Comparison of ENCODE assay signal across 10 cellular contexts in genomic region chr19:6588508-6589345, GRCh38. TPM values are rescaled to one million over a fixed set of nuclear protein-coding genes. Genes with fewer than 3 reads are reported as not detected.
DNase-seq lines count a peak whose midpoint lies in the region; ATAC-seq and TF ChIP-seq lines count a peak whose summit lies in the region.
"Had no signal": no experiment of that assay in that cellular context is flagged by ENCODE, and none has a peak within 500 bp of the region (broad histone marks: within the 10 kb centered on the region; RNA-seq: fewer than 3 reads in every experiment).

No MANE protein-coding gene starts in this region.

- POLR2A ChIA-PET in OCI-LY7 (lab: Charles Lee) = interaction anchor here (0.7 to 3.2 kb wide), 6 partner anchors 14 to 71 kb away, joined by 3 to 11 read pairs (median 6); no protein-coding TSS in a partner anchor

- peak overlapping the region; percentile 82 for H3K27ac ChIP-seq in OCI-LY7 (ENCODE audit: low read depth, low read length, poor library complexity, severe bottlenecking)
- H3K27ac ChIP-seq: coronary artery had no signal

- BruUV-seq in OCI-LY7 (replicated peaks; lab: Mats Ljungman, UMichigan) = no TSS peak

- H4K20me1 ChIP-seq in OCI-LY7 (ENCODE audit: insufficient read depth, low read length) = no peaks in the 10 kb centered on the region

- H3K9me3 Mint-ChIP-seq in dendritic cell treated with granulocyte-macrophage colony-stimulating factor and Interleukin-4, amounts not matched to agents 40 ng/mL and 50 ng/mL, for 4 days = no peaks in the 10 kb centered on the region
- no peaks in the 10 kb centered on the region for H3K9me3 Mint-ChIP-seq in stimulated activated naive CD8-positive, alpha-beta T cell treated with anti-CD3 and anti-CD28 coated beads, Interleukin-15, amount 100 ng/mL, for 72 hours

- peak overlapping the region; percentile 25 for H3K27ac Mint-ChIP-seq in dendritic cell treated with granulocyte-macrophage colony-stimulating factor and Interleukin-4, amounts not matched to agents 40 ng/mL and 50 ng/mL, for 4 days
- no peak overlapping the region for H3K27ac Mint-ChIP-seq in stimulated activated naive CD8-positive, alpha-beta T cell treated with anti-CD3 and anti-CD28 coated beads, Interleukin-15, amount 100 ng/mL, for 72 hours

- no peak for TF ChIP-seq CTCF in OCI-LY7 (conservative IDR thresholded peaks at IDR 0.05; ENCODE audit: low read length)

- no peak for ATAC-seq in stimulated activated naive CD8-positive, alpha-beta T cell treated with anti-CD3 and anti-CD28 coated beads, Interleukin-15, amount 100 ng/mL, for 72 hours
- ATAC-seq in HG02973 (IDR thresholded peaks at IDR 0.05; ENCODE audit: unreplicated experiment) (no peak), HG02678 (IDR thresholded peaks at IDR 0.05; ENCODE audit: unreplicated experiment) (no peak)

- CTCF ChIA-PET in OCI-LY7 (lab: Charles Lee; ENCODE audit: unreplicated experiment) = no interaction called here

- peaks cover 85% of the 10 kb centered on the region for H3K27me3 Mint-ChIP-seq in dendritic cell treated with granulocyte-macrophage colony-stimulating factor and Interleukin-4, amounts not matched to agents 40 ng/mL and 50 ng/mL, for 4 days
- peaks cover 53% of the 10 kb centered on the region for H3K27me3 Mint-ChIP-seq in stimulated activated naive CD8-positive, alpha-beta T cell treated with anti-CD3 and anti-CD28 coated beads, Interleukin-15, amount 100 ng/mL, for 72 hours

- intact Hi-C loops in OCI-LY7 (cut with micrococcal nuclease; ENCODE audit: unreplicated experiment) = no loop called here
- intact Hi-C loops in dendritic cell treated with granulocyte-macrophage colony-stimulating factor and Interleukin-4, amounts not matched to agents 40 ng/mL and 50 ng/mL, for 4 days (cut with micrococcal nuclease) = loop anchor here (10.0 kb wide), 1 partner anchor 54 kb away; the partner anchor contains the start of gene TNFSF9

- H3K79me2 ChIP-seq in OCI-LY7 (ENCODE audit: insufficient read depth, low read depth, low read length) = peaks cover 49% of the 10 kb centered on the region; the same call in 1 of the 2 replicates

- peak; percentile 40 for DNase-seq in stimulated activated CD4-positive, alpha-beta T cell treated with anti-CD3 and anti-CD28 coated beads, Interleukin-15, amount 100 ng/mL, for 24 hours
- no peak for DNase-seq in stimulated activated CD4-positive, alpha-beta T cell treated with anti-CD3 and anti-CD28 coated beads, Interleukin-1b, Interleukin-23, amount 100 ng/mL, for 48 hours
- DNase-seq in OCI-LY7 (ENCODE audit: low spot score) (peak; percentile 81), glomerular visceral epithelial cell (ENCODE audit: extremely low spot score) (no peak)
- no peak for DNase-seq in stimulated activated naive CD8-positive, alpha-beta T cell treated with anti-CD3 and anti-CD28 coated beads, Interleukin-15, amount 100 ng/mL, for 72 hours

- H3K4me3 Mint-ChIP-seq in dendritic cell treated with granulocyte-macrophage colony-stimulating factor and Interleukin-4, amounts not matched to agents 40 ng/mL and 50 ng/mL, for 4 days = peak overlapping the region; percentile 18
- peak overlapping the region; percentile 85 to 96 for H3K4me3 Mint-ChIP-seq in stimulated activated naive CD8-positive, alpha-beta T cell treated with anti-CD3 and anti-CD28 coated beads, Interleukin-15, amount 100 ng/mL, for 72 hours

- H3K36me3 Mint-ChIP-seq in dendritic cell treated with granulocyte-macrophage colony-stimulating factor and Interleukin-4, amounts not matched to agents 40 ng/mL and 50 ng/mL, for 4 days (ENCODE audit: low read depth) = no peaks in the 10 kb centered on the region

- H3K36me3 ChIP-seq in OCI-LY7 (ENCODE audit: insufficient read depth, low read length) = peaks cover 39% of the 10 kb centered on the region

- H3K4me2 ChIP-seq in OCI-LY7 (ENCODE audit: low read length) = peak overlapping the region; percentile 81

- no peaks in the 10 kb centered on the region for H3K9me2 ChIP-seq in OCI-LY7 (ENCODE audit: insufficient read depth, low read length)

- H3K4me1 Mint-ChIP-seq in dendritic cell treated with granulocyte-macrophage colony-stimulating factor and Interleukin-4, amounts not matched to agents 40 ng/mL and 50 ng/mL, for 4 days (ENCODE audit: low read depth) = peaks cover 61% of the 10 kb centered on the region
- peaks cover 71% of the 10 kb centered on the region for H3K4me1 Mint-ChIP-seq in stimulated activated naive CD8-positive, alpha-beta T cell treated with anti-CD3 and anti-CD28 coated beads, Interleukin-15, amount 100 ng/mL, for 72 hours

- peaks cover 54% of the 10 kb centered on the region for H3K4me1 ChIP-seq in OCI-LY7 (ENCODE audit: insufficient read depth, low read length, poor library complexity, severe bottlenecking)

- H2AFZ ChIP-seq in OCI-LY7 (ENCODE audit: low read length) = no peak overlapping the region

- peak overlapping the region; percentile 76 for H3K4me3 ChIP-seq in OCI-LY7 (ENCODE audit: low read depth, low read length, poor library complexity, severe bottlenecking)
- H3K4me3 ChIP-seq: coronary artery had no signal

- H3K9me3 ChIP-seq in OCI-LY7 (ENCODE audit: low read length) = no peaks in the 10 kb centered on the region

RNA-seq across cellular contexts. Expression of gene CD70, which starts 2.2 kb away (rescaled TPM):
- 111 and 165 TPM in 2 replicates for total RNA-seq in OCI-LY7 (2014; rRNA removed; shearing (Covaris generic))
- total RNA-seq in OCI-LY7 (2022) = 80.5 and 88.2 TPM in 2 replicates
- total RNA-seq: omental fat pad had no signal

RNA-seq across cellular contexts. Expression of gene TNFSF9, which starts 57.9 kb away (rescaled TPM):
- total RNA-seq in OCI-LY7 (2014; rRNA removed; shearing (Covaris generic)) = 18.1 and 22.3 TPM in 2 replicates
- 16.1 and 20.9 TPM in 2 replicates for total RNA-seq in OCI-LY7 (2022)

Comparison
In these comparisons a context has a peak if more than half of its experiments do, and no peak if none do; other contexts are left out.
1. DNase-seq: peak in stimulated activated CD4-positive, alpha-beta T cell treated with anti-CD3 and anti-CD28 coated beads, Interleukin-15, amount 100 ng/mL, for 24 hours (single experiment) and OCI-LY7 (single experiment); none in stimulated activated CD4-positive, alpha-beta T cell treated with anti-CD3 and anti-CD28 coated beads, Interleukin-1b, Interleukin-23, amount 100 ng/mL, for 48 hours (single experiment), stimulated activated naive CD8-positive, alpha-beta T cell treated with anti-CD3 and anti-CD28 coated beads, Interleukin-15, amount 100 ng/mL, for 72 hours (0 of 2) and glomerular visceral epithelial cell (single experiment).